Comparison of ENCODE assay signal across 8 cellular contexts in the genomic region with DNA sequence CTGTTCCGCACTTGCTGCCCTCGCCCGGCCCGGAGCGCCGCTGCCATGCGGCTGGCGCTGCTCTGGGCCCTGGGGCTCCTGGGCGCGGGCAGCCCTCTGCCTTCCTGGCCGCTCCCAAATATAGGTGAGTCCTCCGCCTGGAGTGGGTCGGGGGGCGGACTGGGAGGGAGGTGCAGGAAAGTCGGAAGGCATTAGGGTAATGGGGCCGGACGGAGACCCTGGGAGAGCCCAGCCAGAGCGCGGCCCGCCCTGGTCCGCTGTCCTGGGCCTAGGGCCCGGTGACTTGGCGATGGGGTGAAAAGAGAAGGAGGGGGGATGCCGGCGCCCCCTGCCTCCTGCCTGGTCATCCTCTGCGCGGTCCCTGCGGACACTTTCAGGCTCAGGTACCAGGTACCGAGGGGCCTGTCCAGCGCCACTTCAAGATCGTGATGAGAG. TPM values are rescaled to one million over a fixed set of nuclear protein-coding genes. Genes with fewer than 3 reads are reported as not detected.
DNase-seq lines count a peak whose midpoint lies in the region; ATAC-seq and TF ChIP-seq lines count a peak whose summit lies in the region.

No MANE protein-coding gene starts in this region.

- H3K4me1 ChIP-seq in CD8-positive, alpha-beta T cell (ENCODE audit: insufficient read depth, low read length), result peaks cover 27% of the 10 kb centered on the region
- peaks cover 9 to 27% of the 10 kb centered on the region in 2 donors for H3K4me1 ChIP-seq in thoracic aorta (ENCODE audit: control insufficient read depth in 1 of 2, low read depth in 2 of 2)

- H3K4me1 Mint-ChIP-seq in CD8-positive, alpha-beta T cell (ENCODE audit: low read depth), result peaks cover 19% of the 10 kb centered on the region

- intact Hi-C loops in CD8-positive, alpha-beta T cell (cut with DNase I, micrococcal nuclease), result loop anchor here (1.0 to 5.0 kb wide), 6 partner anchors 49 to 492 kb away; partner anchors contain the start of genes ADAR (in 2 of the 2), ZBTB7B (in 2 of the 2), CKS1B (in 1 of the 2) and PYGO2 (in 1 of the 2)

- no peaks in the 10 kb centered on the region for H3K36me3 ChIP-seq in CD8-positive, alpha-beta T cell (ENCODE audit: insufficient read depth, low read length)
- H3K36me3 ChIP-seq in thoracic aorta, result peaks cover 4% of the 10 kb centered on the region

- no peaks in the 10 kb centered on the region for H3K27me3 Mint-ChIP-seq in CD8-positive, alpha-beta T cell (ENCODE audit: low read depth)

- peak; percentile 0 for ATAC-seq in CD8-positive, alpha-beta T cell
- ATAC-seq in HG02973 (IDR thresholded peaks at IDR 0.05; ENCODE audit: unreplicated experiment), result peak; percentile 13
- ATAC-seq in thoracic aorta (ENCODE audit: insufficient number of reproducible peaks, low FRiP score, low read depth), result peak; percentile 14
- ATAC-seq in GM21447 (IDR thresholded peaks at IDR 0.05; ENCODE audit: unreplicated experiment), result no peak

- no peak overlapping the region for H3K27ac ChIP-seq in CD8-positive, alpha-beta T cell (ENCODE audit: low read depth, low read length)
- H3K27ac ChIP-seq in angular gyrus (ENCODE audit: low read depth, low read length), result peak overlapping the region; percentile 64
- H3K27ac ChIP-seq in layer of hippocampus (ENCODE audit: low read depth, low read length), result peak overlapping the region; percentile 86
- peak overlapping the region; percentile 75 to 85 for H3K27ac ChIP-seq in thoracic aorta

- peak overlapping the region; percentile 80 for H3K4me3 Mint-ChIP-seq in CD8-positive, alpha-beta T cell

- H3K36me3 Mint-ChIP-seq in CD8-positive, alpha-beta T cell, result peaks cover 2% of the 10 kb centered on the region

- no peaks in the 10 kb centered on the region for H3K9me3 Mint-ChIP-seq in CD8-positive, alpha-beta T cell

- H3K27ac Mint-ChIP-seq in CD8-positive, alpha-beta T cell, result no peak overlapping the region

- peak overlapping the region; percentile 59 for H3K4me3 ChIP-seq in CD8-positive, alpha-beta T cell (ENCODE audit: low read depth, low read length)
- H3K4me3 ChIP-seq in thoracic aorta, result peak overlapping the region; percentile 92

- TF ChIP-seq CTCF in CD8-positive, alpha-beta T cell (IDR thresholded peaks at IDR 0.05), result no peak
- no peak for TF ChIP-seq CTCF in thoracic aorta (IDR thresholded peaks at IDR 0.05)

- no peaks in the 10 kb centered on the region for H3K9me3 ChIP-seq in CD8-positive, alpha-beta T cell (ENCODE audit: low read length)
- H3K9me3 ChIP-seq in thoracic aorta, result no peaks in the 10 kb centered on the region

- POLR2A ChIA-PET in CD8-positive, alpha-beta T cell (lab: Charles Lee), result interaction anchor here (0.6 to 1.9 kb wide), 8 partner anchors 8 to 100 kb away, joined by 3 to 9 read pairs (median 4); partner anchors contain the start of gene FLAD1

- peak in 1 of 7 experiments; percentile 62 for DNase-seq in CD8-positive, alpha-beta T cell
- DNase-seq in thoracic aorta (ENCODE audit: low spot score) (no peak), DMS 273 (lab: John Stamatoyannopoulos, UW; ENCODE audit: unreplicated experiment) (no peak)
- DNase-seq in stimulated activated CD4-positive, alpha-beta T cell treated with anti-CD3 and anti-CD28 coated beads, Interleukin-4, amount 100 ng/mL, for 4 hours, result no peak

- CTCF ChIA-PET in CD8-positive, alpha-beta T cell (lab: Charles Lee), result interaction anchor here (0.7 to 20.1 kb wide), 13 partner anchors 11 to 491 kb away, joined by 3 to 528 read pairs (median 4); partner anchors contain the start of genes EFNA4, KRTCAP2 and PBXIP1

- H3K27me3 ChIP-seq in CD8-positive, alpha-beta T cell (ENCODE audit: insufficient read depth, low read length), result no peaks in the 10 kb centered on the region
- H3K27me3 ChIP-seq in layer of hippocampus (ENCODE audit: control insufficient read depth, insufficient read depth, low read length) (no peaks in the 10 kb centered on the region), thoracic aorta (replicated peaks; ENCODE audit: insufficient read depth) (no peaks in the 10 kb centered on the region)

RNA-seq across cellular contexts. Expression of gene ADAM15, which starts 0.2 kb away (rescaled TPM):
- total RNA-seq in CD8-positive, alpha-beta T cell, result 10 to 100 TPM; 10.8 to 11.8 TPM
- 100 to 1,000 TPM; 119 to 144 TPM for total RNA-seq in thoracic aorta

RNA-seq across cellular contexts. Expression of gene EFNA4, which starts 12.2 kb away (rescaled TPM):
- total RNA-seq in CD8-positive, alpha-beta T cell, result 1 to 10 TPM; 1.4 to 1.8 TPM
- total RNA-seq in thoracic aorta, result 1 to 10 TPM; 1.9 to 2.8 TPM

RNA-seq across cellular contexts. Expression of gene DCST1, which starts 17.7 kb away (rescaled TPM):
- under 1 TPM in 1 of 2 experiments, not detected in 1; 0.30 TPM for total RNA-seq in CD8-positive, alpha-beta T cell
- total RNA-seq in thoracic aorta, result not detected

RNA-seq across cellular contexts. Expression of gene DCST2, which starts 17.8 kb away (rescaled TPM):
- under 1 TPM; 0.52 to 0.61 TPM for total RNA-seq in CD8-positive, alpha-beta T cell
- under 1 TPM in 1 of 2 donors, not detected in 1; 0.42 TPM for total RNA-seq in thoracic aorta

RNA-seq across cellular contexts. Expression of gene EFNA3, which starts 27.3 kb away (rescaled TPM):
- total RNA-seq in CD8-positive, alpha-beta T cell, result under 1 TPM; 0.46 to 0.69 TPM
- total RNA-seq in thoracic aorta, result 1 to 10 TPM; 1.5 to 3.2 TPM

Comparison
In these comparisons a context has a peak if more than half of its experiments do, and no peak if none do; other contexts are left out.
1. RNA of gene ADAM15, which starts 0.2 kb away (total RNA-seq): 119 to 144 TPM in thoracic aorta; 10.8 to 11.8 TPM in CD8-positive, alpha-beta T cell; every median in the first group is over 4 times any median in the second.